In the genomic region with DNA sequence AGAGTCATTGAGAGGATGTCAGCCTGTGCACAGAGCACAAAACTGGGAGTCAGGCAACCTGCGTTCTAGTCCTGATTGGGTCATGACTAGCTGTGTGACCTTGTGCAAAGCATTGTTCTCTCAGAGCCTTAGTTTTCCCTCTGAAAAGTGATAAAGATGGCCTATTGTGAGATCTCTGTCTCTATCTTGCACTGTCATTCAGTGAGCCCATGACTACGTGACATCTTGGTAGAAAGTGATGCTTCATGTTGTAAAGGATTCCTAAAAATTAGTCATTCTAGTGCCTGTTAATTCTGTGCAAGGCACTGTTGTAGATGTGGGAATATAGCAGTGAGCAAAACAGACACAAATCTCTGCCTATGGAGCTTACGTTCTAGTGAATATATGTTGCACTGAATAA, we compare ENCODE assay signal across 10 cellular contexts. TPM values are rescaled to one million over a fixed set of nuclear protein-coding genes. Genes with fewer than 3 reads are reported as not detected.
A peak's percentile ranks its signal among the peaks of the same experiment; 100 is the strongest.
DNase-seq lines count a peak whose midpoint lies in the region; ATAC-seq and TF ChIP-seq lines count a peak whose summit lies in the region.
"Had no signal": no experiment of that assay in that cellular context is flagged by ENCODE, and none has a peak within 500 bp of the region (broad histone marks: within the 10 kb centered on the region; RNA-seq: fewer than 3 reads in every experiment).

No MANE protein-coding gene starts in this region.

- H3K4me1 ChIP-seq in GM23248 (ENCODE audit: insufficient read depth) (peaks cover 41% of the 10 kb centered on the region), PC-9 (replicated peaks; ENCODE audit: insufficient read depth) (peaks cover 35% of the 10 kb centered on the region), osteoblast (ENCODE audit: insufficient read depth, low read length) (peaks cover 21% of the 10 kb centered on the region)

- H2AFZ ChIP-seq in GM23248 (no peak overlapping the region), PC-9 (no peak overlapping the region), osteoblast (ENCODE audit: low read length) (no peak overlapping the region)

- H4K20me1 ChIP-seq in GM23248 (ENCODE audit: insufficient read depth) (no peaks in the 10 kb centered on the region), PC-9 (ENCODE audit: insufficient read depth) (no peaks in the 10 kb centered on the region; the same call in 1 of the 2 replicates), osteoblast (ENCODE audit: insufficient read depth, low read length) (no peaks in the 10 kb centered on the region)

- no TSS peak for BruUV-seq in PC-9 (replicated peaks; lab: Mats Ljungman, UMichigan)

- POLR2A ChIA-PET in PC-9 (lab: Charles Lee; ENCODE audit: unreplicated experiment): interaction anchor here (0.6 kb wide), 1 partner anchor 138 kb away, joined by 3 read pairs; no protein-coding TSS in a partner anchor
- POLR2A ChIA-PET in naive thymus-derived CD8-positive, alpha-beta T cell (lab: Charles Lee): no interaction called here

- intact Hi-C loops in PC-9 (cut with micrococcal nuclease; ENCODE audit: unreplicated experiment): loop anchor here (5.0 kb wide), 2 partner anchors 174 to 264 kb away; no protein-coding TSS in a partner anchor

- H3K79me2 ChIP-seq in GM23248 (ENCODE audit: insufficient read depth) (peaks cover 67% of the 10 kb centered on the region), PC-9 (ENCODE audit: low read depth) (peaks cover 54% of the 10 kb centered on the region), osteoblast (ENCODE audit: insufficient read depth, low read length) (peaks cover 53% of the 10 kb centered on the region)

- in situ Hi-C loops in GM23248 (cut with MboI): no loop called here

- no peaks in the 10 kb centered on the region for H3K9me3 Mint-ChIP-seq in natural killer cell treated with Interleukin-12 subunit alpha and Interleukin-12 subunit beta and Interleukin-15 and Interleukin-18, amount 100 ng/mL, for 72 hours
- no peaks in the 10 kb centered on the region for H3K9me3 Mint-ChIP-seq in naive thymus-derived CD8-positive, alpha-beta T cell

- DNase-seq in GM23248 (peak; percentile 71), PC-9 (no peak), erythroblast (lab: John Stamatoyannopoulos, UW) (peak; percentile 6 to 48), osteoblast (ENCODE audit: insufficient read length, low spot score, missing footprints) (peak; percentile 78), NCI-H1436 (lab: John Stamatoyannopoulos, UW) (no peak)
- DNase-seq in natural killer cell treated with Interleukin-12 subunit alpha and Interleukin-12 subunit beta and Interleukin-15 and Interleukin-18, amount 100 ng/mL, for 72 hours (ENCODE audit: low spot score): no peak
- no peak for DNase-seq in naive thymus-derived CD8-positive, alpha-beta T cell
- DNase-seq: activated CD4-positive, alpha-beta T cell treated with anti-CD3 and anti-CD28 coated beads for 4 hours; aorta; occipital lobe had no signal

- WGBS in GM23248 (ENCODE audit: low coverage in 1 of 2, low lambda C conversion rate in 2 of 2, missing lambda C conversion rate in 2 of 2), 2 experiments: 26 to 27% methylated on average over 3 of the region's 3 CpGs

- peak overlapping the region; percentile 97 for H3K27ac ChIP-seq in GM23248
- H3K27ac ChIP-seq in PC-9: no peak overlapping the region
- H3K27ac ChIP-seq in osteoblast (ENCODE audit: low read depth, low read length): peak overlapping the region; percentile 68

- peak overlapping the region; percentile 99 for H3K9ac ChIP-seq in GM23248

- H3K9me2 ChIP-seq in GM23248 (ENCODE audit: insufficient read depth): no peaks in the 10 kb centered on the region
- no peaks in the 10 kb centered on the region for H3K9me2 ChIP-seq in PC-9 (ENCODE audit: insufficient read depth)

- peaks cover 15% of the 10 kb centered on the region for H3K36me3 ChIP-seq in GM23248 (ENCODE audit: low read depth)
- peaks cover 30% of the 10 kb centered on the region; the same call in 1 of the 2 replicates for H3K36me3 ChIP-seq in PC-9 (ENCODE audit: low read depth)
- H3K36me3 ChIP-seq in osteoblast (ENCODE audit: insufficient read depth, low read length): peaks cover 14% of the 10 kb centered on the region

- peaks cover 26% of the 10 kb centered on the region for H3F3A ChIP-seq in GM23248 (ENCODE audit: insufficient read depth)
- 0 out of 2 replicates have a peak, but pooled peaks cover 4% of the 10 kb centered on the region for H3F3A ChIP-seq in PC-9 (ENCODE audit: insufficient read depth, low read depth)

- peaks cover 0 to 11% of the 10 kb centered on the region in 2 donors for H3K27me3 Mint-ChIP-seq in natural killer cell treated with Interleukin-12 subunit alpha and Interleukin-12 subunit beta and Interleukin-15 and Interleukin-18, amount 100 ng/mL, for 72 hours
- H3K27me3 Mint-ChIP-seq in naive thymus-derived CD8-positive, alpha-beta T cell: no peaks in the 10 kb centered on the region

- H3K4me3 Mint-ChIP-seq in natural killer cell treated with Interleukin-12 subunit alpha and Interleukin-12 subunit beta and Interleukin-15 and Interleukin-18, amount 100 ng/mL, for 72 hours: no peak overlapping the region
- H3K4me3 Mint-ChIP-seq in naive thymus-derived CD8-positive, alpha-beta T cell: peak overlapping the region in 2 of 10 donors; percentile 3 to 38

- H3K4me2 ChIP-seq in GM23248 (ENCODE audit: unreplicated experiment): peak overlapping the region; percentile 87
- peak overlapping the region; percentile 89 for H3K4me2 ChIP-seq in PC-9
- H3K4me2 ChIP-seq in osteoblast (ENCODE audit: insufficient read depth, low read length): peak overlapping the region; percentile 77

- H3K27ac Mint-ChIP-seq in natural killer cell treated with Interleukin-12 subunit alpha and Interleukin-12 subunit beta and Interleukin-15 and Interleukin-18, amount 100 ng/mL, for 72 hours: no peak overlapping the region
- no peak overlapping the region for H3K27ac Mint-ChIP-seq in naive thymus-derived CD8-positive, alpha-beta T cell

- TF ChIP-seq CTCF in PC-9 (conservative IDR thresholded peaks at IDR 0.05) (no peak), osteoblast (IDR thresholded peaks at IDR 0.05; ENCODE audit: extremely low read depth, low read depth, low read length) (no peak)

- peaks cover 23 to 26% of the 10 kb centered on the region in 2 donors for H3K4me1 Mint-ChIP-seq in natural killer cell treated with Interleukin-12 subunit alpha and Interleukin-12 subunit beta and Interleukin-15 and Interleukin-18, amount 100 ng/mL, for 72 hours (ENCODE audit: low read depth in 2 of 2)
- peaks cover 18 to 43% (median 38%) of the 10 kb centered on the region in 4 donors for H3K4me1 Mint-ChIP-seq in naive thymus-derived CD8-positive, alpha-beta T cell

- H3K27me3 ChIP-seq in GM23248 (replicated peaks; ENCODE audit: insufficient read depth) (no peaks in the 10 kb centered on the region), PC-9 (ENCODE audit: insufficient read depth, low read depth) (no peaks in the 10 kb centered on the region), osteoblast (ENCODE audit: insufficient read depth, low read length) (no peaks in the 10 kb centered on the region)

- H3K36me3 Mint-ChIP-seq in natural killer cell treated with Interleukin-12 subunit alpha and Interleukin-12 subunit beta and Interleukin-15 and Interleukin-18, amount 100 ng/mL, for 72 hours: peaks cover 13% of the 10 kb centered on the region
- H3K36me3 Mint-ChIP-seq in naive thymus-derived CD8-positive, alpha-beta T cell: peaks cover 4 to 22% (median 10%) of the 10 kb centered on the region in 3 donors

- ATAC-seq in natural killer cell treated with Interleukin-12 subunit alpha and Interleukin-12 subunit beta and Interleukin-15 and Interleukin-18, amount 100 ng/mL, for 72 hours: no peak
- ATAC-seq in naive thymus-derived CD8-positive, alpha-beta T cell: no peak

- CTCF ChIA-PET in PC-9 (lab: Charles Lee): no interaction called here

- H3K4me3 ChIP-seq in GM23248 (peak overlapping the region; percentile 90), PC-9 (peak overlapping the region; percentile 25; the same call in 1 of the 2 replicates), osteoblast (ENCODE audit: insufficient read depth, low read length) (peak overlapping the region; percentile 55)

- TF ChIP-seq POLR2A in erythroblast (IDR thresholded peaks at IDR 0.05; ENCODE audit: low read length): no peak

- H3K9me3 ChIP-seq in GM23248 (ENCODE audit: low read depth): no peaks in the 10 kb centered on the region
- no peaks in the 10 kb centered on the region for H3K9me3 ChIP-seq in PC-9 (ENCODE audit: insufficient read depth, low read depth)
- H3K9me3 ChIP-seq in osteoblast (ENCODE audit: low read depth, low read length): no peaks in the 10 kb centered on the region

RNA-seq across cellular contexts. Expression of a gene that starts 2.5 kb away (rescaled TPM):
- total RNA-seq in GM23248 (2014; rRNA removed; shearing (Covaris generic)): 238 and 245 TPM in 2 replicates
- 172 and 176 TPM in 2 replicates for polyA plus RNA-seq in GM23248 (2016; fragmentation: Nextera tagmentation; extraction: Ambion mirVana)
- total RNA-seq in PC-9 (2021): 133 and 204 TPM in 2 replicates
- total RNA-seq in osteoblast: 118 and 124 TPM in 2 replicates
- total RNA-seq in natural killer cell treated with Interleukin-12 subunit alpha and Interleukin-12 subunit beta and Interleukin-15 and Interleukin-18, amount 100 ng/mL, for 72 hours: 10 to 100 TPM; 27.4 to 29.0 TPM
- total RNA-seq in naive thymus-derived CD8-positive, alpha-beta T cell: 10 to 100 TPM; 13.6 to 14.2 TPM
- 10 to 100 TPM; 10.7 to 16.3 (median 12.6) TPM for polyA plus RNA-seq in naive thymus-derived CD8-positive, alpha-beta T cell

Comparison
In these comparisons a context has a peak if more than half of its experiments do, and no peak if none do; other contexts are left out.
1. DNase-seq: peak in GM23248 (single experiment), erythroblast (2 of 2) and osteoblast (single experiment); none in PC-9 (0 of 2), natural killer cell treated with Interleukin-12 subunit alpha and Interleukin-12 subunit beta and Interleukin-15 and Interleukin-18, amount 100 ng/mL, for 72 hours (single experiment), NCI-H1436 (single experiment) and naive thymus-derived CD8-positive, alpha-beta T cell (0 of 10).
2. H3K4me3 ChIP-seq: peak in every context shown above with its lines; median percentile 90 in GM23248; 55 in osteoblast; 25 in PC-9.
3. Peak in every context shown above with its lines, with median percentiles within 50 percentile points of each other: H3K4me2 ChIP-seq.